ENCODE assay signal across 1 cellular context in genomic region chr19:40418040-40418439, GRCh38.
TF ChIP-seq lines count a peak whose summit lies in the region.

No MANE protein-coding gene starts in this region.

TF ChIP-seq in H1, 55 proteins besides CTCF, POLR2A, EP300 and RAD21:
- TF ChIP-seq KDM1A (IDR thresholded peaks at IDR 0.05; ENCODE audit: borderline replicate concordance, low read length), result 0 out of 2 replicates have a peak, but pooled peaks have one; percentile 30
- no peak for TF ChIP-seq SIX5 (IDR thresholded peaks at IDR 0.05; ENCODE audit: low read depth, low read length)
- no peak for TF ChIP-seq NRF1 (IDR thresholded peaks at IDR 0.05; ENCODE audit: low read depth, low read length)
- TF ChIP-seq CEBPB (IDR thresholded peaks at IDR 0.05; ENCODE audit: low read depth, low read length), result no peak
